In the genomic region with DNA sequence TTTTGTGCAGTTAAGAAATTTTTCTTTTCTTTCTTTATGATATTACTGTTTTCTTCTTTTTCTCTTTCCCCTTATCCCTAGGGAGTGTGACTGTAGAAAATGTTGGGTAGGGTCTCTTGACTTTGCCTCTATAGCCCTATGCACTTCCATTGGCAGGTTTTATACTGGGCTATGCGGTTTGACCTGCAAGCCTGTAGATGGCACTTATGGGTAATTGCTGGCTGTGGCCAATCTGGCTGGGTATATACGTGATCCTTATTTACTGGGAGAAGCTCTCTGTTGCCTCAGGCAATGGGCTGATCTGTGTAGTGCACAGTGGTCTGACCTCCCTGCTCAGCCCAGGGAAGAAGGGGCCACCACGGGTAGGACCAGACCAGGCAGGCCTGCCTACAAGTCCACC, we compare ENCODE assay signal across 23 cellular contexts.
"Had no signal": no experiment of that assay in that cellular context is flagged by ENCODE, and none has a peak within 500 bp of the region (broad histone marks: within the 10 kb centered on the region; RNA-seq: fewer than 3 reads in every experiment).

No MANE protein-coding gene starts in this region.

- H3K27me3 ChIP-seq: hepatocyte, left lung had no signal

- H3K27ac ChIP-seq: coronary artery, hepatocyte, left lung, spleen had no signal

- H3K4me3 Mint-ChIP-seq: activated naive CD4-positive, alpha-beta T cell treated with anti-CD3 and anti-CD28 coated beads, Interleukin-2, amount 10 ng/mL, durations not matched to agents 7 days and 5 days; activated naive CD8-positive, alpha-beta T cell treated with anti-CD3 and anti-CD28 coated beads, Interleukin-2, amount 50 U/mL, for 24 hours; brain; central memory CD8-positive, alpha-beta T cell; stimulated activated memory B cell treated with anti-CD40 and anti-IgM and Interleukin-4, amounts not matched to agents 10 μg/mL and 1 μg/mL and 100 μg/mL, for 72 hours; T-helper 1 cell treated with Interleukin-12 subunit alpha and Interleukin-12 subunit beta and Interleukin-4 antibody, amounts not matched to agents 30 μg/mL and 1 μg/mL, for 36 hours had no signal

- H3K4me1 ChIP-seq: left lung, spleen had no signal

- H3K79me2 ChIP-seq: hepatocyte had no signal

- H3K4me1 Mint-ChIP-seq: activated naive CD4-positive, alpha-beta T cell treated with anti-CD3 and anti-CD28 coated beads, Interleukin-2, amount 10 ng/mL, durations not matched to agents 7 days and 5 days; activated naive CD8-positive, alpha-beta T cell treated with anti-CD3 and anti-CD28 coated beads, Interleukin-2, amount 50 U/mL, for 24 hours; brain; central memory CD8-positive, alpha-beta T cell; stimulated activated memory B cell treated with anti-CD40 and anti-IgM and Interleukin-4, amounts not matched to agents 10 μg/mL and 1 μg/mL and 100 μg/mL, for 72 hours had no signal

- H3K36me3 ChIP-seq: left lung, spleen had no signal

- H2AFZ ChIP-seq: hepatocyte had no signal

- DNase-seq: activated CD4-positive, alpha-beta T cell treated with anti-CD3 and anti-CD28 coated beads, Interleukin-2, amount 50 U/mL, for 1 hour; activated CD4-positive, CD25-positive, alpha-beta regulatory T cell treated with anti-CD3 and anti-CD28 coated beads, Interleukin-2, amount 50 U/mL, for 72 hours; activated CD8-positive, alpha-beta memory T cell treated with anti-CD3 and anti-CD28 coated beads for 24 hours; activated CD8-positive, alpha-beta memory T cell treated with anti-CD3 and anti-CD28 coated beads, Interleukin-2, amount 50 U/mL, for 48 hours; activated effector memory CD4-positive, alpha-beta T cell treated with Interleukin-2 at 50 U/mL for 16 hours; activated naive CD4-positive, alpha-beta T cell treated with anti-CD3 and anti-CD28 coated beads, Interleukin-2, amount 10 ng/mL, durations not matched to agents 7 days and 5 days; activated naive CD8-positive, alpha-beta T cell treated with anti-CD3 and anti-CD28 coated beads, Interleukin-2, amount 50 U/mL, for 24 hours; activated T-cell treated with anti-CD3 and anti-CD28 coated beads, Interleukin-2, amount 50 U/mL, for 48 hours; anterior cingulate cortex; foreskin fibroblast; kidney; left lung; occipital lobe; posterior cingulate gyrus; retina; spleen; stimulated activated CD4-positive, alpha-beta T cell treated with anti-CD3 and anti-CD28 coated beads, Interleukin-4, amount 100 ng/mL, for 4 hours had no signal

- ATAC-seq: activated naive CD8-positive, alpha-beta T cell treated with anti-CD3 and anti-CD28 coated beads, Interleukin-2, amount 50 U/mL, for 24 hours; left lung; stimulated activated memory B cell treated with anti-CD40 and anti-IgM and Interleukin-4, amounts not matched to agents 10 μg/mL and 1 μg/mL and 100 μg/mL, for 72 hours had no signal

- H3K4me3 ChIP-seq: coronary artery, hepatocyte, left lung, spleen had no signal

- H3K4me2 ChIP-seq: hepatocyte had no signal

- H3K27ac Mint-ChIP-seq: activated naive CD4-positive, alpha-beta T cell treated with anti-CD3 and anti-CD28 coated beads, Interleukin-2, amount 10 ng/mL, durations not matched to agents 7 days and 5 days; activated naive CD8-positive, alpha-beta T cell treated with anti-CD3 and anti-CD28 coated beads, Interleukin-2, amount 50 U/mL, for 24 hours; brain; stimulated activated memory B cell treated with anti-CD40 and anti-IgM and Interleukin-4, amounts not matched to agents 10 μg/mL and 1 μg/mL and 100 μg/mL, for 72 hours; T-helper 1 cell treated with Interleukin-12 subunit alpha and Interleukin-12 subunit beta and Interleukin-4 antibody, amounts not matched to agents 30 μg/mL and 1 μg/mL, for 36 hours had no signal

- H3K36me3 Mint-ChIP-seq: activated naive CD4-positive, alpha-beta T cell treated with anti-CD3 and anti-CD28 coated beads, Interleukin-2, amount 10 ng/mL, durations not matched to agents 7 days and 5 days; brain; stimulated activated memory B cell treated with anti-CD40 and anti-IgM and Interleukin-4, amounts not matched to agents 10 μg/mL and 1 μg/mL and 100 μg/mL, for 72 hours had no signal
